Comparison of ENCODE assay signal across 19 cellular contexts in genomic region chr14:104276435-104276834, GRCh38.
A peak's percentile ranks its signal among the peaks of the same experiment; 100 is the strongest.
DNase-seq lines count a peak whose midpoint lies in the region; ATAC-seq and TF ChIP-seq lines count a peak whose summit lies in the region.
"Had no signal": no experiment of that assay in that cellular context is flagged by ENCODE, and none has a peak within 500 bp of the region (broad histone marks: within the 10 kb centered on the region; RNA-seq: fewer than 3 reads in every experiment).

No MANE protein-coding gene starts in this region.

- no peak overlapping the region for H3K27ac ChIP-seq in colonic mucosa
- H3K27ac ChIP-seq: HL-60 had no signal

- intact Hi-C loops in colonic mucosa (cut with DNase I), result no loop called here

- H3K36me3 ChIP-seq in BE2C, result peaks cover 7% of the 10 kb centered on the region; the same call in 1 of the 2 replicates
- no peaks in the 10 kb centered on the region for H3K36me3 ChIP-seq in colonic mucosa
- H3K36me3 ChIP-seq: MG63 had no signal

- TF ChIP-seq CTCF in BE2C (IDR thresholded peaks at IDR 0.05; ENCODE audit: low read depth, low read length) (no peak), colonic mucosa (IDR thresholded peaks at IDR 0.05) (no peak), osteocyte (IDR thresholded peaks at IDR 0.05) (no peak)

- H3K27ac Mint-ChIP-seq in osteocyte (ENCODE audit: unreplicated experiment), result no peak overlapping the region
- H3K27ac Mint-ChIP-seq: B cell had no signal

- H3K27me3 Mint-ChIP-seq in osteocyte (ENCODE audit: unreplicated experiment), result peaks cover 6% of the 10 kb centered on the region

- H3K36me3 Mint-ChIP-seq in osteocyte (ENCODE audit: unreplicated experiment), result no peaks in the 10 kb centered on the region
- H3K36me3 Mint-ChIP-seq: CD4-positive, alpha-beta memory T cell had no signal

- H3K9me3 ChIP-seq in BE2C (peaks cover 11% of the 10 kb centered on the region), colonic mucosa (no peaks in the 10 kb centered on the region)
- H3K9me3 ChIP-seq: MG63 had no signal

- H3K9me3 Mint-ChIP-seq in osteocyte (ENCODE audit: unreplicated experiment), result no peaks in the 10 kb centered on the region

- DNase-seq in BE2C (peak; percentile 4), Daoy (ENCODE audit: low read depth) (peak; percentile 2), colonic mucosa (peak; percentile 10), osteocyte (ENCODE audit: extremely low spot score, unreplicated experiment) (peak; percentile 13), SW480 (ENCODE audit: low spot score) (no peak), NCI-H446 treated with DMSO at 0.1 percent for 48 hours (lab: John Stamatoyannopoulos, UW) (no peak)
- DNase-seq: CD4-positive, alpha-beta memory T cell; DMS153; IMR-90; NCI-H1048; NCI-H146; NCI-H2029 treated with DMSO at 0.1 percent for 48 hours; NCI-H2171; SW 1271 had no signal

- H3K4me3 ChIP-seq in BE2C (ENCODE audit: low read depth, low read length) (no peak overlapping the region), colonic mucosa (no peak overlapping the region)
- H3K4me3 ChIP-seq: MG63 had no signal

- no peaks in the 10 kb centered on the region for H3K4me1 Mint-ChIP-seq in osteocyte (ENCODE audit: unreplicated experiment)
- H3K4me1 Mint-ChIP-seq: B cell; CD4-positive, alpha-beta memory T cell had no signal

- no peak overlapping the region for H3K4me3 Mint-ChIP-seq in osteocyte (ENCODE audit: unreplicated experiment)
- H3K4me3 Mint-ChIP-seq: B cell; CD4-positive, alpha-beta memory T cell had no signal

- H3K4me1 ChIP-seq in BE2C, result peaks cover 40% of the 10 kb centered on the region
- no peaks in the 10 kb centered on the region for H3K4me1 ChIP-seq in colonic mucosa

- H3K27me3 ChIP-seq in BE2C (no peaks in the 10 kb centered on the region), colonic mucosa (no peaks in the 10 kb centered on the region)
- H3K27me3 ChIP-seq: MG63 had no signal

- no peak for ATAC-seq in GM19395 (IDR thresholded peaks at IDR 0.05; ENCODE audit: unreplicated experiment)
- ATAC-seq: Right ventricle myocardium inferior had no signal

- H3K9ac ChIP-seq in colonic mucosa (ENCODE audit: low read depth in 2 of 2, low read length in 2 of 2), result no peak overlapping the region

Comparison
In these comparisons a context has a peak if more than half of its experiments do, and no peak if none do; other contexts are left out.
1. DNase-seq: peak in BE2C (single experiment), Daoy (single experiment), colonic mucosa (single experiment) and osteocyte (single experiment); none in SW480 (single experiment) and NCI-H446 treated with DMSO at 0.1 percent for 48 hours (single experiment).